In the genomic region with DNA sequence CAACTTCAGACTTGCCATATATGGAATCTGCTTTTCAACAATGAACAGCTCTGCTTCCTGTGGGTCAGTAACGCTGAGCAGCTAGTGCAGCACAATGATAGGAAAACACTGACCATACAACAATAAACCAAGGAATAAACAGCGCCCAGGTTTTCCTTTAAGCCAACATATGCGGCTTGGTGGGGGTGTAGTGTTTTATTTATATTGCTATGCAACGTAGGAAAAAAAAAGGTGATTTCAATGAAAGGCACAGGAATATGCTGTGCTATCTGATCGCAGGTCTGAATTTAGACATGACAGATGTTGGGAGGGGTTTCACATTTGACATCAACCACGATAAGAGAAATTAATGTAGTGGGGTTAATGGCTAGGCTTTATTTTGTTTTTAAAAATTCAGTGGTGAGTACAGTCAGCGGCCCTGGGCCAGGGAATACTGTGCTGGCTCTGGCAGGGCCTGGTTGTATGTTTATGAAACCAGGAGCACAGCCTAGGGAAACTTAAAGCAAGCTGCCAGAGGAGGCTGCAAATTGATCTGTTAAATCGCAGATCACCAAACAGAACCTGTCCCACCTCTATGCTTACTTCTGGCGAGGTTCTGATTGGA, we compare ENCODE assay signal across 15 cellular contexts. TPM values are rescaled to one million over a fixed set of nuclear protein-coding genes. Genes with fewer than 3 reads are reported as not detected.
DNase-seq lines count a peak whose midpoint lies in the region; ATAC-seq and TF ChIP-seq lines count a peak whose summit lies in the region.
"Had no signal": no experiment of that assay in that cellular context is flagged by ENCODE, and none has a peak within 500 bp of the region (broad histone marks: within the 10 kb centered on the region; RNA-seq: fewer than 3 reads in every experiment).

No MANE protein-coding gene starts in this region.

- no peaks in the 10 kb centered on the region for H3K9me3 ChIP-seq in MG63

- no peak for ATAC-seq in GM18505 (IDR thresholded peaks at IDR 0.05; ENCODE audit: unreplicated experiment)
- ATAC-seq: activated naive CD8-positive, alpha-beta T cell treated with anti-CD3 and anti-CD28 coated beads, Interleukin-2, amount 50 U/mL, for 24 hours had no signal

- TF ChIP-seq CTCF in coronary artery (IDR thresholded peaks at IDR 0.05), result no peak

- peak overlapping the region; percentile 75 to 81 for H3K27ac ChIP-seq in coronary artery
- H3K27ac ChIP-seq in rectal smooth muscle tissue (ENCODE audit: low read depth, low read length), result peak overlapping the region; percentile 93
- H3K27ac ChIP-seq: WERI-Rb-1 had no signal

- peaks cover 32% of the 10 kb centered on the region for H3K4me1 ChIP-seq in rectal smooth muscle tissue (ENCODE audit: control insufficient read depth, insufficient read depth, low read length)

- peak; percentile 44 for DNase-seq in Daoy (ENCODE audit: low read depth)
- no peak for DNase-seq in coronary artery (ENCODE audit: low spot score)
- peak; percentile 61 for DNase-seq in left kidney (ENCODE audit: low read depth, low spot score)
- no peak for DNase-seq in AG08395 (ENCODE audit: low spot score)
- no peak for DNase-seq in GDM1 (lab: John Stamatoyannopoulos, UW)
- no peak for DNase-seq in MG63
- DNase-seq: activated naive CD8-positive, alpha-beta T cell treated with anti-CD3 and anti-CD28 coated beads, Interleukin-2, amount 50 U/mL, for 24 hours; AML-193; H9; NCI-H524; SHP77; stimulated activated CD4-positive, alpha-beta T cell treated with anti-CD3 and anti-CD28 coated beads, Interleukin-15, amount 100 ng/mL, for 24 hours; WERI-Rb-1 had no signal

- no peak for TF ChIP-seq POLR2A in GM18505 (IDR thresholded peaks at IDR 0.05; ENCODE audit: borderline replicate concordance, extremely low read depth, insufficient read depth, insufficient read length)

- peak overlapping the region; percentile 40 for H3K4me3 ChIP-seq in coronary artery
- H3K4me3 ChIP-seq in rectal smooth muscle tissue (ENCODE audit: low read length), result peak overlapping the region; percentile 8
- no peak overlapping the region for H3K4me3 ChIP-seq in MG63

- H3K36me3 ChIP-seq in rectal smooth muscle tissue (ENCODE audit: control insufficient read depth, insufficient read depth, low read length), result no peaks in the 10 kb centered on the region
- no peaks in the 10 kb centered on the region for H3K36me3 ChIP-seq in MG63
- H3K36me3 ChIP-seq: WERI-Rb-1 had no signal

- H3K9ac ChIP-seq in rectal smooth muscle tissue (ENCODE audit: low read length), result peak overlapping the region; percentile 6

- H3K27me3 ChIP-seq in rectal smooth muscle tissue (ENCODE audit: control insufficient read depth, insufficient read depth, low read length), result no peaks in the 10 kb centered on the region
- H3K27me3 ChIP-seq in MG63, result no peaks in the 10 kb centered on the region; the same call in 1 of the 2 replicates

RNA-seq across cellular contexts. Expression of gene TSPAN2, which starts 4.3 kb away (rescaled TPM):
- 11.7 and 14.9 TPM in 2 replicates for total RNA-seq in Daoy (2014; rRNA removed; shearing (Covaris generic))
- total RNA-seq in MG63 (2014; rRNA removed; shearing (Covaris generic); ENCODE audit: low replicate concordance), result 0.17 and 1.0 TPM in 2 replicates

RNA-seq across cellular contexts. Expression of gene TSHB, which starts 55.4 kb away (rescaled TPM):
- total RNA-seq in Daoy (2014; rRNA removed; shearing (Covaris generic)), result not detected in 2 replicates
- not detected in 2 replicates for total RNA-seq in MG63 (2014; rRNA removed; shearing (Covaris generic); ENCODE audit: low replicate concordance)
- total RNA-seq: H9 had no signal

Comparison
In these comparisons a context has a peak if more than half of its experiments do, and no peak if none do; other contexts are left out.
1. DNase-seq: peak in Daoy (single experiment) and left kidney (single experiment); none in coronary artery (single experiment), AG08395 (single experiment), GDM1 (single experiment) and MG63 (single experiment).